In the genomic region with DNA sequence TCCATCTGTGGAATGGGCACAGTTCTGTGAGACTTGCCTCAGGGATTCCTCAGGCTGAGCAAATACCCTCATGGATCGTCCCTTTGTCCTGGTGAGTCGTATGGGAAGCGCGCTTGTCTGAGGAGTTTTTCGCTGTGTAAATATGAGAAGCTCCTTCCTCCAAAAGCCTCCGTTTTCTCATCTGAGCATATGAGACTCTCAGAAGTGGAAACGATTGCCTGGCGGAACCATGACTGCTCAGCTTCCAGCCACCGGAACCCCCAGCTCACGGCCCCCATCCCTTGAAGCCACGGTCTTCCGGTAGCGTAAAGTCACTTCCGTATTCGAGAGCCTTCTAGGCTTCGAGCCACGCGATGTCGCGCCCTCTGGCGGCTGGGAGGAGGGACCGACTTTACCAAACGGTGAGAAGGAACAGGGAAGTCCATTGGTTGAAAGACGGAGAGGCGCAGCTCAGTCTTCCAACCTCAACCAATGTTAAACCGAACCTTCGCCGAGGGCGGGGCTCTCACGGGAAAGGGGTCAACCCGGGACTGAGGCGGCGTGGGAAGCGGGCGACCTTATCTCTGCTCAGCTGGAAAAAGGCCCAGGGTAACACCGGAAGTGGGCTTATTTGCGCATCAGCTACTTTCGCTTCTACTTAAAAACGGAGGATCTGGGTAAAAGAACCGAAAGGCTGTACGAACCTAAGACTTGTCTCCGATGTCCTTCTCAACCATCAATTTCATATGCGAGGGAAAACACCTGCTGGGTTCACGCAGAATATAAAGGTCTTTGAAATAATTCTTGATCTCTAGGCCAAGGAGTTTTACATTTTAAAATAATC, we compare ENCODE assay signal across 8 cellular contexts. TPM values are rescaled to one million over a fixed set of nuclear protein-coding genes. Genes with fewer than 3 reads are reported as not detected.
DNase-seq lines count a peak whose midpoint lies in the region; ATAC-seq and TF ChIP-seq lines count a peak whose summit lies in the region.

No MANE protein-coding gene starts in this region.

- peak overlapping the region; percentile 84 to 92 for H3K27ac ChIP-seq in left lung

- H3K27ac Mint-ChIP-seq in dendritic cell treated with granulocyte-macrophage colony-stimulating factor and Interleukin-4, amounts not matched to agents 40 ng/mL and 50 ng/mL, for 4 days: peak overlapping the region; percentile 91

- intact Hi-C loops in dendritic cell treated with granulocyte-macrophage colony-stimulating factor and Interleukin-4, amounts not matched to agents 40 ng/mL and 50 ng/mL, for 4 days (cut with micrococcal nuclease): loop anchor here (2.0 kb wide), 2 partner anchors 28 to 334 kb away; no protein-coding TSS in a partner anchor
- intact Hi-C loops in left lung (cut with DNase I): no loop called here

- H3K9me3 ChIP-seq in left lung: no peaks in the 10 kb centered on the region

- peaks cover 6% of the 10 kb centered on the region for H3K9me3 Mint-ChIP-seq in dendritic cell treated with granulocyte-macrophage colony-stimulating factor and Interleukin-4, amounts not matched to agents 40 ng/mL and 50 ng/mL, for 4 days

- H3K27me3 ChIP-seq in left lung: no peaks in the 10 kb centered on the region

- H3K4me3 Mint-ChIP-seq in dendritic cell treated with granulocyte-macrophage colony-stimulating factor and Interleukin-4, amounts not matched to agents 40 ng/mL and 50 ng/mL, for 4 days: peak overlapping the region; percentile 82

- peaks cover 10% of the 10 kb centered on the region for H3K4me1 Mint-ChIP-seq in dendritic cell treated with granulocyte-macrophage colony-stimulating factor and Interleukin-4, amounts not matched to agents 40 ng/mL and 50 ng/mL, for 4 days (ENCODE audit: low read depth)

- H3K4me1 ChIP-seq in left lung: peaks cover 0 to 17% of the 10 kb centered on the region in 2 donors

- peaks cover 9% of the 10 kb centered on the region for H3K27me3 Mint-ChIP-seq in dendritic cell treated with granulocyte-macrophage colony-stimulating factor and Interleukin-4, amounts not matched to agents 40 ng/mL and 50 ng/mL, for 4 days

- peak; percentile 100 for DNase-seq in CD1c-positive myeloid dendritic cell (ENCODE audit: extremely low spot score)
- DNase-seq in NCI-H69 (lab: John Stamatoyannopoulos, UW): peak; percentile 98
- peak; percentile 96 to 99 for DNase-seq in activated CD4-positive, alpha-beta T cell treated with anti-CD3 and anti-CD28 coated beads, Interleukin-2, amount 50 U/mL, for 24 hours (ENCODE audit: low read depth in 1 of 2, low spot score in 1 of 2)
- DNase-seq in left lung: peak; percentile 99 to 100
- peak; percentile 95 to 97 for DNase-seq in stimulated activated CD4-positive, alpha-beta T cell treated with anti-CD3 and anti-CD28 coated beads, Interleukin-2, amount 100 ng/mL, for 48 hours

- H3K36me3 ChIP-seq in left lung: no peaks in the 10 kb centered on the region

- H3K4me3 ChIP-seq in left lung: peak overlapping the region; percentile 59 to 60

- peak; percentile 90 for ATAC-seq in GM19351 (IDR thresholded peaks at IDR 0.05; ENCODE audit: unreplicated experiment)
- ATAC-seq in HG03521 (IDR thresholded peaks at IDR 0.05; ENCODE audit: unreplicated experiment): peak; percentile 90
- peak; percentile 99 for ATAC-seq in left lung

- TF ChIP-seq CTCF in left lung (IDR thresholded peaks at IDR 0.05): peak; percentile 78 to 95

- H3K36me3 Mint-ChIP-seq in dendritic cell treated with granulocyte-macrophage colony-stimulating factor and Interleukin-4, amounts not matched to agents 40 ng/mL and 50 ng/mL, for 4 days (ENCODE audit: low read depth): peaks cover 12% of the 10 kb centered on the region

RNA-seq across cellular contexts. Expression of a gene that starts 46.3 kb away (rescaled TPM):
- 1 to 10 TPM; 2.3 to 5.1 TPM for total RNA-seq in left lung

RNA-seq across cellular contexts. Expression of a gene that starts 54.6 kb away (rescaled TPM):
- 1 to 10 TPM; 6.2 to 6.4 TPM for total RNA-seq in left lung

Comparison
In these comparisons a context has a peak if more than half of its experiments do, and no peak if none do; other contexts are left out.
1. Peak in every context shown above with its lines: DNase-seq, ATAC-seq, H3K4me3 ChIP-seq and H3K27ac ChIP-seq.